ENCODE assay signal across 1 cellular context in the genomic region with DNA sequence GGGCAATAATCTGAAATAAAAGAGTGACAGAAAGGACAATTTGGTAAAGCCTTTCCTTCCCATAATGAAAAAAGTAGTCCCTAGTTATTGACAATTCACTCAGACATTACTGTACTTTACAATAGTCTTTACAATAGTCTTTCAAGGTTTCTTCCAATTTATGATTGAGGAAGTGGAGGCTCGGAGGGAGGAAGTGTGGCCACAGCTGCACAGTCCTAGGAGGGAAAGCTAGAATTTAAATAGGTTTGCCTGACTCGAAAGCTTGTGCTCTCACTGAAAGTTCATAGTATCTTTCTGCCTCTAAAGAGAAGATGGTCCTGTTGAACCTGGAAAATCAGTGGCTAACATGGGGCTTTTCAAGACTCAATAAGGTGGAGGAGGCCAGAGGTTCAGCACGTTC.
TF ChIP-seq lines count a peak whose summit lies in the region.

No MANE protein-coding gene starts in this region.

TF ChIP-seq in GM12878, 131 proteins besides CTCF, POLR2A, EP300 and RAD21 (continued from another document):
- TF ChIP-seq, protein P1, sequence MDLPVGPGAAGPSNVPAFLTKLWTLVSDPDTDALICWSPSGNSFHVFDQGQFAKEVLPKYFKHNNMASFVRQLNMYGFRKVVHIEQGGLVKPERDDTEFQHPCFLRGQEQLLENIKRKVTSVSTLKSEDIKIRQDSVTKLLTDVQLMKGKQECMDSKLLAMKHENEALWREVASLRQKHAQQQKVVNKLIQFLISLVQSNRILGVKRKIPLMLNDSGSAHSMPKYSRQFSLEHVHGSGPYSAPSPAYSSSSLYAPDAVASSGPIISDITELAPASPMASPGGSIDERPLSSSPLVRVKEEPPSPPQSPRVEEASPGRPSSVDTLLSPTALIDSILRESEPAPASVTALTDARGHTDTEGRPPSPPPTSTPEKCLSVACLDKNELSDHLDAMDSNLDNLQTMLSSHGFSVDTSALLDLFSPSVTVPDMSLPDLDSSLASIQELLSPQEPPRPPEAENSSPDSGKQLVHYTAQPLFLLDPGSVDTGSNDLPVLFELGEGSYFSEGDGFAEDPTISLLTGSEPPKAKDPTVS (IDR thresholded peaks at IDR 0.05; ENCODE audit: low read depth, low read length) = no peak
- peak; percentile 32; the same call in 1 of the 2 replicates for TF ChIP-seq SPI1 (IDR thresholded peaks at IDR 0.05; ENCODE audit: borderline replicate concordance, insufficient read depth, low read depth, low read length)
